ENCODE assay signal across 25 cellular contexts in the genomic region with DNA sequence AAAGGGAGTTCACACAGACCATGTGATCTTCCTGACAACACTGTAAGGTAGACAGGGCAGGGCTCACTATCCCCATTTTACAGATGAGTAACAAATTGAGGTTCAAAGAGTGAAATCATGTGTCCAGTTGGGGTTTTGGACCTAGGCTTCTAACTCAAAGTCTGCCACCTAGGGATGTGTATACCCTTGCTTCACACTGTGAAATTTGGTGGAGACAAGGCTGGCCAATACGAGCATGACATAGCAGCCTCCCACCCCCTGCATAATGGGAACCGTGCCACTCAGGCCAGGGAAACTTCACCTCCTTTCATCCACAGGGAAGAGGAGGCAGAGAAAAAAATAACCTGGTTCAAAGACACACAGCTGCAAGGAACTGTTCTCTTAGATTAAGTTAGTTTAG. TPM values are rescaled to one million over a fixed set of nuclear protein-coding genes. Genes with fewer than 3 reads are reported as not detected.
DNase-seq lines count a peak whose midpoint lies in the region; ATAC-seq, FAIRE-seq and TF ChIP-seq lines count a peak whose summit lies in the region.
"Had no signal": no experiment of that assay in that cellular context is flagged by ENCODE, and none has a peak within 500 bp of the region (broad histone marks: within the 10 kb centered on the region; RNA-seq: fewer than 3 reads in every experiment).

No MANE protein-coding gene starts in this region.

- H3K9ac ChIP-seq in K562 (ENCODE audit: insufficient read depth in 1 of 2, low read depth in 2 of 2, low read length in 2 of 2) = no peak overlapping the region
- H3K9ac ChIP-seq: BLaER1 treated with 17β-estradiol and CSF1 and Interleukin-3, amounts not matched to agents 10 nM and 100 nM; GM23248 had no signal

- no peaks in the 10 kb centered on the region; the same call in 1 of the 2 replicates for H4K20me1 ChIP-seq in K562 (replicated peaks; ENCODE audit: control insufficient read depth, insufficient read depth, low read length)
- H4K20me1 ChIP-seq: BLaER1 treated with 17β-estradiol and CSF1 and Interleukin-3, amounts not matched to agents 10 nM and 100 nM had no signal

- BruUV-seq in K562 (replicated peaks; lab: Mats Ljungman, UMichigan) = no TSS peak

- H3K4me3 Mint-ChIP-seq in activated naive CD8-positive, alpha-beta T cell treated with anti-CD3 and anti-CD28 coated beads, Interleukin-2, amount 10 ng/mL, durations not matched to agents 7 days and 5 days = no peak overlapping the region
- H3K4me3 Mint-ChIP-seq in activated naive CD8-positive, alpha-beta T cell treated with anti-CD3 and anti-CD28 coated beads, Interleukin-2, amount 50 U/mL, for 24 hours = no peak overlapping the region
- H3K4me3 Mint-ChIP-seq in stimulated activated effector memory CD8-positive, alpha-beta T cell treated with anti-CD3 and anti-CD28 coated beads, Interleukin-12 subunit alpha, Interleukin-12 subunit beta, amount 100 ng/mL, for 72 hours = no peak overlapping the region
- H3K4me3 Mint-ChIP-seq: CD14-positive monocyte; CD4-positive, alpha-beta T cell; CD8-positive, alpha-beta memory T cell had no signal

- ATAC-seq in activated naive CD8-positive, alpha-beta T cell treated with anti-CD3 and anti-CD28 coated beads, Interleukin-2, amount 10 ng/mL, durations not matched to agents 7 days and 5 days (ENCODE audit: low read depth) = no peak
- no peak for ATAC-seq in activated naive CD8-positive, alpha-beta T cell treated with anti-CD3 and anti-CD28 coated beads, Interleukin-2, amount 50 U/mL, for 24 hours
- ATAC-seq in K562 = peak; percentile 50
- ATAC-seq in stimulated activated effector memory CD8-positive, alpha-beta T cell treated with anti-CD3 and anti-CD28 coated beads, Interleukin-12 subunit alpha, Interleukin-12 subunit beta, amount 100 ng/mL, for 72 hours = no peak
- ATAC-seq: GM12878 had no signal

- H3K4me1 Mint-ChIP-seq in activated naive CD8-positive, alpha-beta T cell treated with anti-CD3 and anti-CD28 coated beads, Interleukin-2, amount 10 ng/mL, durations not matched to agents 7 days and 5 days = no peaks in the 10 kb centered on the region
- no peaks in the 10 kb centered on the region for H3K4me1 Mint-ChIP-seq in activated naive CD8-positive, alpha-beta T cell treated with anti-CD3 and anti-CD28 coated beads, Interleukin-2, amount 50 U/mL, for 24 hours
- H3K4me1 Mint-ChIP-seq in stimulated activated effector memory CD8-positive, alpha-beta T cell treated with anti-CD3 and anti-CD28 coated beads, Interleukin-12 subunit alpha, Interleukin-12 subunit beta, amount 100 ng/mL, for 72 hours = peaks cover 5% of the 10 kb centered on the region
- H3K4me1 Mint-ChIP-seq: CD8-positive, alpha-beta memory T cell had no signal

- in situ Hi-C loops in K562 (cut with MboI) = no loop called here

- no peak for TF ChIP-seq RAD21 in K562 (CRISPR knock-in tag; conservative IDR thresholded peaks at IDR 0.05 in 1 of 2, IDR thresholded peaks at IDR 0.05 in 1 of 2)

- H2AFZ ChIP-seq in K562 (ENCODE audit: low read depth, low read length) = no peak overlapping the region
- H2AFZ ChIP-seq: GM23248 had no signal

- H3K4me2 ChIP-seq in K562 (ENCODE audit: insufficient read depth, low read length) = no peak overlapping the region

- peaks cover 0 to 2% of the 10 kb centered on the region in 2 experiments; a peak in 2 of 5 replicates for H3K4me1 ChIP-seq in K562 (replicated peaks in 1 of 2; ENCODE audit: control insufficient read depth in 2 of 2, insufficient read depth in 2 of 2, low read length in 2 of 2)
- no peaks in the 10 kb centered on the region for H3K4me1 ChIP-seq in uterus
- H3K4me1 ChIP-seq: BE2C had no signal

- no peak for TF ChIP-seq EP300 in K562 (IDR thresholded peaks at IDR 0.05; ENCODE audit: low read length)

- no peak for FAIRE-seq in K562 (lab: Jason Lieb, UNC)
- FAIRE-seq: A204.1, D721Med, GM12878, GM19239, H1 had no signal

- H3K36me3 ChIP-seq in K562 (ENCODE audit: control insufficient read depth, insufficient read depth, low read length) (peaks cover 29% of the 10 kb centered on the region), uterus (no peaks in the 10 kb centered on the region)

- TF ChIP-seq POLR2A in K562 (conservative IDR thresholded peaks at IDR 0.05) (no peak), uterus (IDR thresholded peaks at IDR 0.05) (no peak)

- H3K4me3 ChIP-seq in K562 (no peak overlapping the region), uterus (no peak overlapping the region)
- H3K4me3 ChIP-seq: BLaER1 treated with 17β-estradiol and CSF1 and Interleukin-3, amounts not matched to agents 10 nM and 100 nM; GM12878; GM23248 had no signal

- POLR2A ChIA-PET in activated naive CD8-positive, alpha-beta T cell treated with anti-CD3 and anti-CD28 coated beads, Interleukin-2, amount 10 ng/mL, durations not matched to agents 7 days and 5 days (lab: Charles Lee) = interaction anchor here (0.5 to 1.8 kb wide), 2 partner anchors 41 to 108 kb away, joined by 3 read pairs; no protein-coding TSS in a partner anchor
- POLR2A ChIA-PET in K562 (lab: Yijun Ruan, JAX) = interaction anchor here (0.7 to 1.4 kb wide), 4 partner anchors 11 to 68 kb away, joined by 3 to 4 read pairs (median 4); no protein-coding TSS in a partner anchor

- H3K27me3 Mint-ChIP-seq in activated naive CD8-positive, alpha-beta T cell treated with anti-CD3 and anti-CD28 coated beads, Interleukin-2, amount 10 ng/mL, durations not matched to agents 7 days and 5 days = no peaks in the 10 kb centered on the region
- peaks cover under 1% of the 10 kb centered on the region for H3K27me3 Mint-ChIP-seq in activated naive CD8-positive, alpha-beta T cell treated with anti-CD3 and anti-CD28 coated beads, Interleukin-2, amount 50 U/mL, for 24 hours
- H3K27me3 Mint-ChIP-seq: CD8-positive, alpha-beta memory T cell had no signal

- H3K27ac ChIP-seq in K562 (ENCODE audit: extremely low read depth, low read depth, low read length) (no peak overlapping the region), uterus (no peak overlapping the region)
- H3K27ac ChIP-seq: 22Rv1; BLaER1 treated with 17β-estradiol and CSF1 and Interleukin-3, amounts not matched to agents 10 nM and 100 nM; GM23248 had no signal

- H3K79me2 ChIP-seq in K562 (ENCODE audit: control insufficient read depth, insufficient read depth, low read length) = 0 out of 3 replicates have a peak, but pooled peaks cover 4% of the 10 kb centered on the region

- no peaks in the 10 kb centered on the region for H3K9me1 ChIP-seq in K562 (ENCODE audit: control insufficient read depth, insufficient read depth, low read length)

- peaks cover 53% of the 10 kb centered on the region for H3K36me3 Mint-ChIP-seq in activated naive CD8-positive, alpha-beta T cell treated with anti-CD3 and anti-CD28 coated beads, Interleukin-2, amount 10 ng/mL, durations not matched to agents 7 days and 5 days
- H3K36me3 Mint-ChIP-seq in activated naive CD8-positive, alpha-beta T cell treated with anti-CD3 and anti-CD28 coated beads, Interleukin-2, amount 50 U/mL, for 24 hours (ENCODE audit: low read depth) = peaks cover 5% of the 10 kb centered on the region
- H3K36me3 Mint-ChIP-seq in stimulated activated effector memory CD8-positive, alpha-beta T cell treated with anti-CD3 and anti-CD28 coated beads, Interleukin-12 subunit alpha, Interleukin-12 subunit beta, amount 100 ng/mL, for 72 hours = peaks cover 4% of the 10 kb centered on the region
- H3K36me3 Mint-ChIP-seq: CD8-positive, alpha-beta memory T cell had no signal

- intact Hi-C loops in K562 (cut with micrococcal nuclease) = no loop called here
- intact Hi-C loops in uterus (cut with DNase I; ENCODE audit: low total_unique reads) = no loop called here

- CTCF ChIA-PET in K562 (lab: Yijun Ruan, JAX; ENCODE audit: low intra/inter-chr PET ratio) = no interaction called here

- peak overlapping the region; percentile 21 for H3K27ac Mint-ChIP-seq in activated naive CD8-positive, alpha-beta T cell treated with anti-CD3 and anti-CD28 coated beads, Interleukin-2, amount 10 ng/mL, durations not matched to agents 7 days and 5 days
- H3K27ac Mint-ChIP-seq in activated naive CD8-positive, alpha-beta T cell treated with anti-CD3 and anti-CD28 coated beads, Interleukin-2, amount 50 U/mL, for 24 hours = no peak overlapping the region
- peak overlapping the region; percentile 13 for H3K27ac Mint-ChIP-seq in stimulated activated effector memory CD8-positive, alpha-beta T cell treated with anti-CD3 and anti-CD28 coated beads, Interleukin-12 subunit alpha, Interleukin-12 subunit beta, amount 100 ng/mL, for 72 hours
- H3K27ac Mint-ChIP-seq: CD4-positive, alpha-beta T cell had no signal

- WGBS in K562 (ENCODE audit: insufficient coverage, low coverage, missing lambda C conversion rate) = 41% methylated on average over 2 of the region's 2 CpGs

- no peak for TF ChIP-seq CTCF in K562 (IDR thresholded peaks at IDR 0.05 in 2 of 3, conservative IDR thresholded peaks at IDR 0.05 in 1 of 3; ENCODE audit: insufficient read depth in 2 of 3, low read depth in 1 of 3, low read length in 3 of 3)
- TF ChIP-seq CTCF in uterus (IDR thresholded peaks at IDR 0.05) = no peak

- H3K9me3 ChIP-seq in K562 (replicated peaks; ENCODE audit: control insufficient read depth, insufficient read depth, low read depth, low read length) (no peaks in the 10 kb centered on the region), uterus (no peaks in the 10 kb centered on the region)
- H3K9me3 ChIP-seq: BE2C had no signal

- no peak for DNase-seq in activated naive CD8-positive, alpha-beta T cell treated with anti-CD3 and anti-CD28 coated beads, Interleukin-2, amount 10 ng/mL, durations not matched to agents 7 days and 5 days
- no peak for DNase-seq in activated naive CD8-positive, alpha-beta T cell treated with anti-CD3 and anti-CD28 coated beads, Interleukin-2, amount 50 U/mL, for 24 hours
- DNase-seq in K562 (ENCODE audit: extremely low read depth in 1 of 4, low spot score in 3 of 4) = no peak
- DNase-seq in stimulated activated effector memory CD8-positive, alpha-beta T cell treated with anti-CD3 and anti-CD28 coated beads, Interleukin-12 subunit alpha, Interleukin-12 subunit beta, amount 100 ng/mL, for 72 hours (ENCODE audit: low spot score in 2 of 2) = no peak
- no peak for DNase-seq in dedifferentiated amniotic fluid mesenchymal stem cell (ENCODE audit: extremely low spot score)
- DNase-seq in uterus = no peak
- DNase-seq: AML-193; BE2C; CD4-positive, alpha-beta T cell; CD8-positive, alpha-beta memory T cell; DMS 273 treated with DMSO at 0.1 percent for 48 hours; DMS79; EL; GDM1; GM23248; H7; HCEC 1CT had no signal

- H3K27me3 ChIP-seq in K562 (ENCODE audit: control insufficient read depth in 2 of 2, insufficient read depth in 2 of 2, low read length in 2 of 2) (no peaks in the 10 kb centered on the region), uterus (no peaks in the 10 kb centered on the region)
- H3K27me3 ChIP-seq: BE2C; BLaER1 treated with 17β-estradiol and CSF1 and Interleukin-3, amounts not matched to agents 10 nM and 100 nM had no signal

- H3K9me3 Mint-ChIP-seq in activated naive CD8-positive, alpha-beta T cell treated with anti-CD3 and anti-CD28 coated beads, Interleukin-2, amount 10 ng/mL, durations not matched to agents 7 days and 5 days = no peaks in the 10 kb centered on the region
- no peaks in the 10 kb centered on the region for H3K9me3 Mint-ChIP-seq in activated naive CD8-positive, alpha-beta T cell treated with anti-CD3 and anti-CD28 coated beads, Interleukin-2, amount 50 U/mL, for 24 hours
- H3K9me3 Mint-ChIP-seq in stimulated activated effector memory CD8-positive, alpha-beta T cell treated with anti-CD3 and anti-CD28 coated beads, Interleukin-12 subunit alpha, Interleukin-12 subunit beta, amount 100 ng/mL, for 72 hours = no peaks in the 10 kb centered on the region
- H3K9me3 Mint-ChIP-seq: CD4-positive, alpha-beta T cell; CD8-positive, alpha-beta memory T cell had no signal

RNA-seq across cellular contexts. Expression of gene IQGAP3, which starts 6.8 kb away (rescaled TPM):
- 10 to 100 TPM; 26.1 to 30.3 TPM for total RNA-seq in activated naive CD8-positive, alpha-beta T cell treated with anti-CD3 and anti-CD28 coated beads, Interleukin-2, amount 10 ng/mL, durations not matched to agents 7 days and 5 days
- 82.6 and 114 TPM in 2 replicates for total RNA-seq in K562 (2011; cell fraction: chromatin; rRNA removed; ENCODE audit: low replicate concordance)
- total RNA-seq in K562 (2011; cell fraction: nucleolus; rRNA removed) = 58.8 and 62.5 TPM in 2 replicates
- total RNA-seq in K562 (2011; cell fraction: nucleoplasm; rRNA removed) = 60.2 and 63.7 TPM in 2 replicates
- total RNA-seq in K562 (2014; rRNA removed) = 10.5 and 14.4 TPM in 2 replicates
- 6.4 and 8.4 TPM in 2 replicates for total RNA-seq in K562 (2014; rRNA removed; fragmentation: Illumina TruSeq; extraction: Trizol)
- total RNA-seq in K562 (2015; rRNA removed; fragmentation: Illumina TruSeq; extraction: Trizol) = 9.2 and 10.8 TPM in 2 replicates
- total RNA-seq in K562 (2021) = 14.1 and 16.6 TPM in 2 replicates
- polyA plus RNA-seq in K562 (2011; rRNA removed) = 14.1 and 32.1 TPM in 2 replicates
- polyA plus RNA-seq in K562 (2011; cell fraction: cytosol; rRNA removed) = 9.2 and 12.7 TPM in 2 replicates
- polyA plus RNA-seq in K562 (2011; cell fraction: nucleus; rRNA removed) = 162 and 212 TPM in 2 replicates
- polyA plus RNA-seq in K562 (2012) = 12.9 and 29.3 TPM in 2 replicates
- polyA plus RNA-seq in K562 (2014; fragmentation: Illumina TruSeq; extraction: Trizol) = 11.0 and 11.9 TPM in 2 replicates
- 1 to 10 TPM; 1.4 TPM for polyA plus RNA-seq in K562 (2014; fragmentation: Nextera tagmentation; extraction: Ambion mirVana)
- 10.5 and 16.5 TPM in 2 replicates for polyA plus RNA-seq in K562 (2014; rRNA removed)
- 16.0 and 26.5 TPM in 2 replicates for polyA minus RNA-seq in K562 (2011; rRNA and poly(A)+ RNA removed)
- 7.9 and 16.4 TPM in 2 replicates for polyA minus RNA-seq in K562 (2011; cell fraction: cytosol; rRNA and poly(A)+ RNA removed)
- polyA minus RNA-seq in K562 (2011; cell fraction: nucleus; rRNA and poly(A)+ RNA removed) = 23.0 and 48.5 TPM in 2 replicates
- 10 to 100 TPM in 1 of 4 donors, under 1 TPM in 1, not detected in 2; 0.09 to 13.2 TPM for total RNA-seq in uterus
- total RNA-seq: CD4-positive, alpha-beta T cell had no signal
- polyA plus RNA-seq: CD8-positive, alpha-beta memory T cell had no signal

RNA-seq across cellular contexts. Expression of gene TTC24, which starts 14.0 kb away (rescaled TPM):
- 10 to 100 TPM; 22.7 to 24.1 TPM for total RNA-seq in activated naive CD8-positive, alpha-beta T cell treated with anti-CD3 and anti-CD28 coated beads, Interleukin-2, amount 10 ng/mL, durations not matched to agents 7 days and 5 days
- not detected in 2 replicates for total RNA-seq in K562 (2011; cell fraction: chromatin; rRNA removed; ENCODE audit: low replicate concordance)
- total RNA-seq in K562 (2011; cell fraction: nucleolus; rRNA removed) = not detected in 2 replicates
- not detected in 2 replicates for total RNA-seq in K562 (2011; cell fraction: nucleoplasm; rRNA removed)
- total RNA-seq in K562 (2014; rRNA removed) (not detected in 2 replicates), K562 (2014; rRNA removed; fragmentation: Illumina TruSeq; extraction: Trizol) (not detected in 2 replicates), K562 (2015; rRNA removed; fragmentation: Illumina TruSeq; extraction: Trizol) (not detected in 2 replicates), K562 (2021) (not detected in 2 replicates), uterus (not detected)
- polyA plus RNA-seq in K562 (2011; rRNA removed) (not detected in 2 replicates), K562 (2014; fragmentation: Illumina TruSeq; extraction: Trizol) (not detected in 2 replicates), K562 (2014; fragmentation: Nextera tagmentation; extraction: Ambion mirVana) (not detected), K562 (2014; rRNA removed) (not detected in 2 replicates)
- not detected in 2 replicates for polyA plus RNA-seq in K562 (2011; cell fraction: cytosol; rRNA removed)
- not detected in 2 replicates for polyA plus RNA-seq in K562 (2011; cell fraction: nucleus; rRNA removed)
- not detected in 2 replicates for polyA plus RNA-seq in K562 (2012)
- not detected in 2 replicates for polyA minus RNA-seq in K562 (2011; rRNA and poly(A)+ RNA removed)
- polyA minus RNA-seq in K562 (2011; cell fraction: cytosol; rRNA and poly(A)+ RNA removed) = not detected in 2 replicates
- polyA minus RNA-seq in K562 (2011; cell fraction: nucleus; rRNA and poly(A)+ RNA removed) = not detected in 2 replicates
- total RNA-seq: GM23248, H1 had no signal
- polyA plus RNA-seq: GM23248 had no signal

RNA-seq across cellular contexts. Expression of gene NAXE, which starts 26.1 kb away (rescaled TPM):
- 10 to 100 TPM; 53.8 TPM for total RNA-seq in activated naive CD8-positive, alpha-beta T cell treated with anti-CD3 and anti-CD28 coated beads, Interleukin-2, amount 10 ng/mL, durations not matched to agents 7 days and 5 days
- total RNA-seq in K562 (2011; cell fraction: chromatin; rRNA removed; ENCODE audit: low replicate concordance) = 43.8 and 126 TPM in 2 replicates
- 112 and 139 TPM in 2 replicates for total RNA-seq in K562 (2011; cell fraction: nucleolus; rRNA removed)
- 102 TPM in 2 replicates for total RNA-seq in K562 (2011; cell fraction: nucleoplasm; rRNA removed)
- total RNA-seq in K562 (2014; rRNA removed) (122 and 150 TPM in 2 replicates), K562 (2014; rRNA removed; fragmentation: Illumina TruSeq; extraction: Trizol) (76.6 and 99.9 TPM in 2 replicates), K562 (2015; rRNA removed; fragmentation: Illumina TruSeq; extraction: Trizol) (90.0 and 93.1 TPM in 2 replicates), K562 (2021) (112 and 113 TPM in 2 replicates), uterus (10 to 100 TPM; 39.5 to 74.4 (median 52.2) TPM)
- polyA plus RNA-seq in K562 (2011; rRNA removed) (38.4 and 66.9 TPM in 2 replicates), K562 (2014; fragmentation: Illumina TruSeq; extraction: Trizol) (136 and 137 TPM in 2 replicates), K562 (2014; fragmentation: Nextera tagmentation; extraction: Ambion mirVana) (10 to 100 TPM; 27.3 to 38.2 TPM), K562 (2014; rRNA removed) (77.2 and 85.8 TPM in 2 replicates)
- polyA plus RNA-seq in K562 (2011; cell fraction: cytosol; rRNA removed) = 81.6 and 136 TPM in 2 replicates
- polyA plus RNA-seq in K562 (2011; cell fraction: nucleus; rRNA removed) = 82.3 and 92.2 TPM in 2 replicates
- polyA plus RNA-seq in K562 (2012) = 106 and 111 TPM in 2 replicates
- polyA minus RNA-seq in K562 (2011; rRNA and poly(A)+ RNA removed) = 31.2 and 45.6 TPM in 2 replicates
- 23.6 and 34.6 TPM in 2 replicates for polyA minus RNA-seq in K562 (2011; cell fraction: cytosol; rRNA and poly(A)+ RNA removed)
- 40.1 and 65.3 TPM in 2 replicates for polyA minus RNA-seq in K562 (2011; cell fraction: nucleus; rRNA and poly(A)+ RNA removed)

RNA-seq across cellular contexts. Expression of gene GPATCH4, which starts 35.8 kb away (rescaled TPM):
- 10 to 100 TPM; 29.7 to 31.1 TPM for total RNA-seq in activated naive CD8-positive, alpha-beta T cell treated with anti-CD3 and anti-CD28 coated beads, Interleukin-2, amount 10 ng/mL, durations not matched to agents 7 days and 5 days
- 75.8 and 111 TPM in 2 replicates for total RNA-seq in K562 (2011; cell fraction: chromatin; rRNA removed; ENCODE audit: low replicate concordance)
- 69.5 and 70.0 TPM in 2 replicates for total RNA-seq in K562 (2011; cell fraction: nucleolus; rRNA removed)
- total RNA-seq in K562 (2011; cell fraction: nucleoplasm; rRNA removed) = 69.2 and 102 TPM in 2 replicates
- 43.7 and 47.5 TPM in 2 replicates for total RNA-seq in K562 (2014; rRNA removed)
- total RNA-seq in K562 (2014; rRNA removed; fragmentation: Illumina TruSeq; extraction: Trizol) = 73.1 and 76.5 TPM in 2 replicates
- total RNA-seq in K562 (2015; rRNA removed; fragmentation: Illumina TruSeq; extraction: Trizol) = 75.8 and 79.5 TPM in 2 replicates
- 45.8 and 51.4 TPM in 2 replicates for total RNA-seq in K562 (2021)
- 51.5 and 57.9 TPM in 2 replicates for polyA plus RNA-seq in K562 (2011; rRNA removed)
- 29.4 and 32.0 TPM in 2 replicates for polyA plus RNA-seq in K562 (2011; cell fraction: cytosol; rRNA removed)
- polyA plus RNA-seq in K562 (2011; cell fraction: nucleus; rRNA removed) = 51.1 and 51.7 TPM in 2 replicates
- 27.1 and 86.2 TPM in 2 replicates for polyA plus RNA-seq in K562 (2012)
- 94.7 and 105 TPM in 2 replicates for polyA plus RNA-seq in K562 (2014; fragmentation: Illumina TruSeq; extraction: Trizol)
- polyA plus RNA-seq in K562 (2014; fragmentation: Nextera tagmentation; extraction: Ambion mirVana) = 10 to 100 TPM; 82.1 to 90.8 TPM
- 53.9 and 59.3 TPM in 2 replicates for polyA plus RNA-seq in K562 (2014; rRNA removed)
- 72.9 and 74.3 TPM in 2 replicates for polyA minus RNA-seq in K562 (2011; rRNA and poly(A)+ RNA removed)
- polyA minus RNA-seq in K562 (2011; cell fraction: cytosol; rRNA and poly(A)+ RNA removed) = 17.4 and 29.2 TPM in 2 replicates
- polyA minus RNA-seq in K562 (2011; cell fraction: nucleus; rRNA and poly(A)+ RNA removed) = 49.8 and 60.9 TPM in 2 replicates
- 10 to 100 TPM in 3 of 4 donors, 1 to 10 TPM in 1; 2.3 to 31.6 (median 19.8) TPM for total RNA-seq in uterus

RNA-seq across cellular contexts. Expression of gene HAPLN2, which starts 53.7 kb away (rescaled TPM):
- total RNA-seq in activated naive CD8-positive, alpha-beta T cell treated with anti-CD3 and anti-CD28 coated beads, Interleukin-2, amount 10 ng/mL, durations not matched to agents 7 days and 5 days = under 1 TPM in 1 of 2 experiments, not detected in 1; 0.17 TPM
- 1.4 TPM in 1 of 2 replicates, not detected in the other for total RNA-seq in K562 (2011; cell fraction: chromatin; rRNA removed; ENCODE audit: low replicate concordance)
- 3.0 TPM in 2 replicates for total RNA-seq in K562 (2011; cell fraction: nucleolus; rRNA removed)
- 0.53 and 0.88 TPM in 2 replicates for total RNA-seq in K562 (2011; cell fraction: nucleoplasm; rRNA removed)
- total RNA-seq in K562 (2014; rRNA removed) (3.1 and 3.8 TPM in 2 replicates), K562 (2014; rRNA removed; fragmentation: Illumina TruSeq; extraction: Trizol) (not detected in 2 replicates), K562 (2015; rRNA removed; fragmentation: Illumina TruSeq; extraction: Trizol) (0.14 and 0.19 TPM in 2 replicates), K562 (2021) (3.6 and 5.2 TPM in 2 replicates), uterus (1 to 10 TPM in 1 of 4 donors, under 1 TPM in 1, not detected in 2; 0.77 to 3.9 TPM)
- polyA plus RNA-seq in K562 (2011; rRNA removed) (0.39 and 0.76 TPM in 2 replicates), K562 (2014; fragmentation: Illumina TruSeq; extraction: Trizol) (0.17 TPM in 1 of 2 replicates, not detected in the other), K562 (2014; fragmentation: Nextera tagmentation; extraction: Ambion mirVana) (not detected), K562 (2014; rRNA removed) (4.4 and 4.5 TPM in 2 replicates)
- polyA plus RNA-seq in K562 (2011; cell fraction: cytosol; rRNA removed) = 1.3 and 4.1 TPM in 2 replicates
- 6.5 and 10.9 TPM in 2 replicates for polyA plus RNA-seq in K562 (2011; cell fraction: nucleus; rRNA removed)
- polyA plus RNA-seq in K562 (2012) = 0.95 and 3.3 TPM in 2 replicates
- 0.35 TPM in 1 of 2 replicates, not detected in the other for polyA minus RNA-seq in K562 (2011; rRNA and poly(A)+ RNA removed)
- polyA minus RNA-seq in K562 (2011; cell fraction: cytosol; rRNA and poly(A)+ RNA removed) = not detected in 2 replicates
- polyA minus RNA-seq in K562 (2011; cell fraction: nucleus; rRNA and poly(A)+ RNA removed) = 3.1 and 3.8 TPM in 2 replicates
- total RNA-seq: CD8-positive, alpha-beta memory T cell; GM12878; GM23248 had no signal
- polyA plus RNA-seq: CD14-positive monocyte; CD8-positive, alpha-beta memory T cell; GM23248 had no signal

Comparison
In these comparisons a context has a peak if more than half of its experiments do, and no peak if none do; other contexts are left out.
1. RNA of gene TTC24, which starts 14.0 kb away (total RNA-seq): 22.7 to 24.1 TPM in activated naive CD8-positive, alpha-beta T cell treated with anti-CD3 and anti-CD28 coated beads, Interleukin-2, amount 10 ng/mL, durations not matched to agents 7 days and 5 days; not detected in K562 and not detected in uterus; every median in the first group is over 10 times any median in the second.